ENCODE assay signal across 1 cellular context in the genomic region with DNA sequence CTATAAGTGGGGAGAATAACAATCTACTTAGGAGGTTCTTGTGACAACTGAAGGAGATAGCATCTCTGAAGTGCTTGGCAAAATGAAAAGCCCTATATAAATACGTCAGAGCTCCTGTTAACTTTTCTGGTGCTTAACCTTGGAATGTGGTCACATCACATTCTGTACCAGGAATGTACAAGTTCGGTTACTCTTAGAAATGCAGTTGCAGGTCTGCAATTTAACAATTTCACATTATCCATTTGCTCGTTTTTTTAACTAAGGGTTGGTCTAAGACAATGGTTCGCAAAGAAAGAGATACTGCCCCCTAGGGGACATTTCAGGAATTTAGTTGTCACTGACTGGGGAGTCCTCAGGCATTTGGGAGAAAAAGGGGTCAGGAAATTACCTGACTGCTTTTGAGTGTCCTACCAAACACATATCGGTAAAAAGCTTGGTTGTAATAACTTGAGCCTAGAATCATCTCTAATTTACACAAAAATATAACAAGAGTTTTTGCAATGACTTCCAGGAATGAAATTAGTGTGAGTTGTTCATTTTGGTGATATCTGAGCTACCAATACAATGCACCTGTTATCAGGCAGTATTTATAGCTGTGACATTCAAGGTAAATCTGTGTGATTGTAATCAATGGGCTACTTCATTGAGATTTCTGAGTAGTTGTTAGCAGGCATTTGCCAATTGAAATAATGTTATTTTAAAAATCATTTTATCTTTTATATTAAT.
A peak's percentile ranks its signal among the peaks of the same experiment; 100 is the strongest.
TF ChIP-seq lines count a peak whose summit lies in the region.

No MANE protein-coding gene starts in this region.

TF ChIP-seq in K562, 482 proteins besides CTCF, POLR2A, EP300 and RAD21 (continued from another document):
- TF ChIP-seq SMAD3 (CRISPR knock-in tag; conservative IDR thresholded peaks at IDR 0.05) (no peak), ELF1 (tag; IDR thresholded peaks at IDR 0.05) (no peak), ZNF584 (CRISPR knock-in tag; IDR thresholded peaks at IDR 0.05; ENCODE audit: low read depth) (no peak), ATF7 (IDR thresholded peaks at IDR 0.05) (0 out of 2 replicates have a peak, but pooled peaks have one; percentile 13), CHD2 (IDR thresholded peaks at IDR 0.05; ENCODE audit: low read depth, low read length) (no peak), RERE (CRISPR knock-in tag; IDR thresholded peaks at IDR 0.05; ENCODE audit: borderline replicate concordance) (no peak), ZFP91 (CRISPR knock-in tag; IDR thresholded peaks at IDR 0.05) (no peak), ZNF347 (CRISPR knock-in tag; IDR thresholded peaks at IDR 0.05; ENCODE audit: low read depth) (no peak), ZNF239 (CRISPR knock-in tag; IDR thresholded peaks at IDR 0.05) (no peak), CTBP1 (IDR thresholded peaks at IDR 0.05; ENCODE audit: borderline replicate concordance) (no peak), ZNF778 (CRISPR knock-in tag; IDR thresholded peaks at IDR 0.05) (no peak), MTA1 (IDR thresholded peaks at IDR 0.05; ENCODE audit: borderline replicate concordance) (no peak), ZNF511 (CRISPR knock-in tag; IDR thresholded peaks at IDR 0.05) (no peak), HDGF (IDR thresholded peaks at IDR 0.05) (no peak), MIER1 (IDR thresholded peaks at IDR 0.05; ENCODE audit: low read depth) (no peak)
- TF ChIP-seq, protein P1, sequence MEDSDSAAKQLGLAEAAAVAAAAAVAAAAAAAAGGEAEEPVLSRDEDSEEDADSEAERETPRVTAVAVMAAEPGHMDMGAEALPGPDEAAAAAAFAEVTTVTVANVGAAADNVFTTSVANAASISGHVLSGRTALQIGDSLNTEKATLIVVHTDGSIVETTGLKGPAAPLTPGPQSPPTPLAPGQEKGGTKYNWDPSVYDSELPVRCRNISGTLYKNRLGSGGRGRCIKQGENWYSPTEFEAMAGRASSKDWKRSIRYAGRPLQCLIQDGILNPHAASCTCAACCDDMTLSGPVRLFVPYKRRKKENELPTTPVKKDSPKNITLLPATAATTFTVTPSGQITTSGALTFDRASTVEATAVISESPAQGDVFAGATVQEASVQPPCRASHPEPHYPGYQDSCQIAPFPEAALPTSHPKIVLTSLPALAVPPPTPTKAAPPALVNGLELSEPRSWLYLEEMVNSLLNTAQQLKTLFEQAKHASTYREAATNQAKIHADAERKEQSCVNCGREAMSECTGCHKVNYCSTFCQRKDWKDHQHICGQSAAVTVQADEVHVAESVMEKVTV (CRISPR knock-in tag; IDR thresholded peaks at IDR 0.05), result peak; percentile 68
- TF ChIP-seq, protein P2, sequence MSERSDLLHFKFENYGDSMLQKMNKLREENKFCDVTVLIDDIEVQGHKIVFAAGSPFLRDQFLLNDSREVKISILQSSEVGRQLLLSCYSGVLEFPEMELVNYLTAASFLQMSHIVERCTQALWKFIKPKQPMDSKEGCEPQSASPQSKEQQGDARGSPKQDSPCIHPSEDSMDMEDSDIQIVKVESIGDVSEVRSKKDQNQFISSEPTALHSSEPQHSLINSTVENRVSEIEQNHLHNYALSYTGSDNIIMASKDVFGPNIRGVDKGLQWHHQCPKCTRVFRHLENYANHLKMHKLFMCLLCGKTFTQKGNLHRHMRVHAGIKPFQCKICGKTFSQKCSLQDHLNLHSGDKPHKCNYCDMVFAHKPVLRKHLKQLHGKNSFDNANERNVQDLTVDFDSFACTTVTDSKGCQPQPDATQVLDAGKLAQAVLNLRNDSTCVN (CRISPR knock-in tag; IDR thresholded peaks at IDR 0.05), result 0 out of 2 replicates have a peak, but pooled peaks have one; percentile 48
